Comparison of ENCODE assay signal across 8 cellular contexts in genomic region chr3:127588675-127589577, GRCh38. TPM values are rescaled to one million over a fixed set of nuclear protein-coding genes. Genes with fewer than 3 reads are reported as not detected.
DNase-seq lines count a peak whose midpoint lies in the region; ATAC-seq and TF ChIP-seq lines count a peak whose summit lies in the region.

No MANE protein-coding gene starts in this region.

- H3K27me3 ChIP-seq in heart right ventricle (no peaks in the 10 kb centered on the region), osteoblast (ENCODE audit: insufficient read depth, low read length) (no peaks in the 10 kb centered on the region)

- H3K27ac ChIP-seq in heart right ventricle (peak overlapping the region in 9 of 10 donors; percentile 22 to 95 (median 95)), epithelial cell of prostate (peak overlapping the region; percentile 94), osteoblast (ENCODE audit: low read depth, low read length) (peak overlapping the region; percentile 90)

- intact Hi-C loops in heart right ventricle (cut with DNase I) (loop anchor here in 1 of 10 donors (10.0 kb wide), 1 partner anchor 246 kb away; no protein-coding TSS in a partner anchor), Right ventricle myocardium inferior (cut with DNase I) (no loop called here), head of caudate nucleus (cut with DNase I) (no loop called here)

- TF ChIP-seq CTCF in heart right ventricle (IDR thresholded peaks at IDR 0.05) (no peak), osteoblast (IDR thresholded peaks at IDR 0.05; ENCODE audit: extremely low read depth, low read depth, low read length) (no peak)

- H3K36me3 ChIP-seq in heart right ventricle (peaks cover 0 to 6% (median 0%) of the 10 kb centered on the region in 9 donors), osteoblast (ENCODE audit: insufficient read depth, low read length) (no peaks in the 10 kb centered on the region)

- 24 to 27% methylated on average over 16 of the region's 16 CpGs for WGBS in heart right ventricle, 2 donors

- DNase-seq in heart right ventricle (no peak), Right ventricle myocardium inferior (ENCODE audit: missing footprints) (no peak), T1000 (lab: John Stamatoyannopoulos, UW) (peak; percentile 33), epithelial cell of prostate (ENCODE audit: low read depth, low spot score) (peak; percentile 24), osteoblast (ENCODE audit: insufficient read length, low spot score, missing footprints) (peak; percentile 93), head of caudate nucleus (no peak)

- H3K4me1 ChIP-seq in heart right ventricle (peaks cover 19 to 64% (median 46%) of the 10 kb centered on the region in 9 donors), osteoblast (ENCODE audit: insufficient read depth, low read length) (peaks cover 34% of the 10 kb centered on the region)

- H3K4me2 ChIP-seq in osteoblast (ENCODE audit: insufficient read depth, low read length): peak overlapping the region; percentile 97

- H3K9me3 ChIP-seq in heart right ventricle (no peaks in the 10 kb centered on the region), osteoblast (ENCODE audit: low read depth, low read length) (no peaks in the 10 kb centered on the region)

- peak overlapping the region; percentile 38 for H2AFZ ChIP-seq in osteoblast (ENCODE audit: low read length)

- peaks cover 62% of the 10 kb centered on the region for H3K79me2 ChIP-seq in osteoblast (ENCODE audit: insufficient read depth, low read length)

- ATAC-seq in heart right ventricle: no peak
- ATAC-seq in Right ventricle myocardium inferior: no peak
- ATAC-seq in HG03565 (IDR thresholded peaks at IDR 0.05; ENCODE audit: unreplicated experiment): no peak
- ATAC-seq in HG03439 (IDR thresholded peaks at IDR 0.05; ENCODE audit: unreplicated experiment): no peak

- H4K20me1 ChIP-seq in osteoblast (ENCODE audit: insufficient read depth, low read length): peaks cover 54% of the 10 kb centered on the region

- H3K4me3 ChIP-seq in heart right ventricle (peak overlapping the region; percentile 53 to 96 (median 92)), osteoblast (ENCODE audit: insufficient read depth, low read length) (peak overlapping the region; percentile 91)

RNA-seq across cellular contexts. Expression of gene TPRA1, which starts 1.6 kb away (rescaled TPM):
- 10 to 100 TPM; 11.0 to 24.2 (median 16.3) TPM for total RNA-seq in heart right ventricle
- polyA plus RNA-seq in heart right ventricle: 10 to 100 TPM; 19.5 to 26.0 TPM
- 21.3 TPM for total RNA-seq in Right ventricle myocardium inferior
- total RNA-seq in osteoblast: 29.5 and 30.4 TPM in 2 replicates

RNA-seq across cellular contexts. Expression of gene MCM2, which starts 9.3 kb away (rescaled TPM):
- 10 to 100 TPM in 2 of 10 donors, 1 to 10 TPM in 8; 4.1 to 10.9 (median 7.0) TPM for total RNA-seq in heart right ventricle
- 1 to 10 TPM; 1.1 to 3.6 TPM for polyA plus RNA-seq in heart right ventricle
- 6.9 TPM for total RNA-seq in Right ventricle myocardium inferior
- 14.5 and 15.3 TPM in 2 replicates for total RNA-seq in osteoblast

RNA-seq across cellular contexts. Expression of gene PODXL2, which starts 40.1 kb away (rescaled TPM):
- total RNA-seq in heart right ventricle: 1 to 10 TPM in 9 of 10 donors, under 1 TPM in 1; 0.42 to 4.0 (median 1.5) TPM
- 1 to 10 TPM in 1 of 2 donors, under 1 TPM in 1; 0.66 to 2.2 TPM for polyA plus RNA-seq in heart right ventricle
- 1.4 TPM for total RNA-seq in Right ventricle myocardium inferior
- 0.36 and 0.59 TPM in 2 replicates for total RNA-seq in osteoblast

Comparison
In these comparisons a context has a peak if more than half of its experiments do, and no peak if none do; other contexts are left out.
1. DNase-seq: peak in T1000 (single experiment), epithelial cell of prostate (single experiment) and osteoblast (single experiment); none in heart right ventricle (0 of 2), Right ventricle myocardium inferior (single experiment) and head of caudate nucleus (0 of 42).
2. Peak in every context shown above with its lines, with median percentiles within 50 percentile points of each other: H3K27ac ChIP-seq.